ENCODE assay signal across 8 cellular contexts in genomic region chr7:25862254-25862992, GRCh38.
DNase-seq lines count a peak whose midpoint lies in the region; ATAC-seq lines count a peak whose summit lies in the region.

No MANE protein-coding gene starts in this region.

- DNase-seq in NK-92 treated with Interleukin-12 subunit alpha and Interleukin-12 subunit beta, amount 100 ng/mL, for 24 hours (lab: John Stamatoyannopoulos, UW): peak; percentile 98
- DNase-seq in NK-92 (lab: John Stamatoyannopoulos, UW; ENCODE audit: unreplicated experiment) (no peak), NCI-H146 (lab: John Stamatoyannopoulos, UW) (peak; percentile 100), T-helper 1 cell (peak; percentile 43 to 99 (median 55)), adipocyte (ENCODE audit: low read depth) (peak; percentile 100), iPS DF 19.7 (ENCODE audit: low read depth, low spot score) (peak; percentile 100)
- DNase-seq in stimulated activated CD4-positive, alpha-beta T cell treated with anti-CD3 and anti-CD28 coated beads, Interleukin-12 subunit alpha, Interleukin-12 subunit beta, amount 100 ng/mL, for 48 hours (ENCODE audit: low read depth in 2 of 3, low spot score in 1 of 3): peak; percentile 90 to 96 (median 90)

- H3K36me3 ChIP-seq in adipocyte (ENCODE audit: control insufficient read depth, insufficient read depth, low read length, severe bottlenecking): no peaks in the 10 kb centered on the region

- H3K9me3 ChIP-seq in adipocyte (ENCODE audit: control insufficient read depth, low read length): no peaks in the 10 kb centered on the region

- H3K4me3 ChIP-seq in adipocyte (ENCODE audit: low read length): peak overlapping the region; percentile 86

- peak; percentile 90 for ATAC-seq in HG02943 (IDR thresholded peaks at IDR 0.05; ENCODE audit: low read depth, unreplicated experiment)

- H3K9ac ChIP-seq in adipocyte (ENCODE audit: low read length): no peak overlapping the region

- peaks cover 5% of the 10 kb centered on the region for H3K4me1 ChIP-seq in adipocyte (ENCODE audit: control insufficient read depth, insufficient read depth, low read length)

- peaks cover 43% of the 10 kb centered on the region for H3K27me3 ChIP-seq in adipocyte (replicated peaks; ENCODE audit: control insufficient read depth, insufficient read depth, low read length)
